ENCODE assay signal across 22 cellular contexts in the genomic region with DNA sequence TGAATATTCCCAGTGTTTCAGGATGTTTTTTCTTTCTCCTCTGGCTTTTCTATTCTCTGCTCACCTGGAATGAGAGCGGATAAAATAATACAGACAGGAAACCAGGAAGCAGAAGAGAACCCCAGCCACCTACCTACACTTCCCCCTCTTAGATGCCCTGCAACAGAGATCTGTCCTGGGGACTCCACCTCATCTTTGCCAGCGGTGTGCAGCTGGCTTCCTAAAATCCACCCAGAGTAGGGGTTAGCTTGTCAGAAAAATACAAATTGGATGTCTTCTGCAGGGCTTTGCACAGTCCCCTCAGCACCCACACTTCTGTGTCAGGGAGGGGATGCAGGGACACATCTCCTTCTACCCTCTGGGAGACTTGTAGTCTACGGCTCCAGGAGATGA.
DNase-seq lines count a peak whose midpoint lies in the region; ATAC-seq and TF ChIP-seq lines count a peak whose summit lies in the region.
"Had no signal": no experiment of that assay in that cellular context is flagged by ENCODE, and none has a peak within 500 bp of the region (broad histone marks: within the 10 kb centered on the region; RNA-seq: fewer than 3 reads in every experiment).

No MANE protein-coding gene starts in this region.

- peak; percentile 23 for DNase-seq in osteoblast (ENCODE audit: insufficient read length, low spot score, missing footprints)
- DNase-seq in glomerular visceral epithelial cell (ENCODE audit: extremely low spot score): no peak
- DNase-seq in NCI-H1694 (lab: John Stamatoyannopoulos, UW): no peak
- no peak for DNase-seq in NCI-H748 (lab: John Stamatoyannopoulos, UW; ENCODE audit: unreplicated experiment)
- DNase-seq in hepatic stellate cell (ENCODE audit: low spot score): no peak
- DNase-seq: activated CD8-positive, alpha-beta memory T cell treated with anti-CD3 and anti-CD28 coated beads, Interleukin-2, amount 50 U/mL, for 48 hours; activated naive CD4-positive, alpha-beta T cell; amygdala; caudate nucleus; gastrocnemius medialis; HFFc6; naive thymus-derived CD8-positive, alpha-beta T cell; NCI-H1092 treated with DMSO at 0.1 percent for 48 hours; NCI-H2081 treated with DMSO at 0.1 percent for 48 hours; NCI-H510A; sigmoid colon; stomach; SW 1271 had no signal

- H3K79me2 ChIP-seq in osteoblast (ENCODE audit: insufficient read depth, low read length): no peaks in the 10 kb centered on the region

- no peak overlapping the region for H3K27ac ChIP-seq in osteoblast (ENCODE audit: low read depth, low read length)
- H3K27ac ChIP-seq: gastrocnemius medialis, sigmoid colon, stomach had no signal

- TF ChIP-seq CTCF in osteoblast (IDR thresholded peaks at IDR 0.05; ENCODE audit: extremely low read depth, low read depth, low read length): no peak

- H3K27me3 ChIP-seq in osteoblast (ENCODE audit: insufficient read depth, low read length): no peaks in the 10 kb centered on the region
- H3K27me3 ChIP-seq: gastrocnemius medialis, sigmoid colon, stomach had no signal

- ATAC-seq in GM18861 (IDR thresholded peaks at IDR 0.05; ENCODE audit: unreplicated experiment) (peak; percentile 3), GM21737 (IDR thresholded peaks at IDR 0.05; ENCODE audit: unreplicated experiment) (peak; percentile 24), HG03135 (IDR thresholded peaks at IDR 0.05; ENCODE audit: unreplicated experiment) (peak; percentile 15)
- ATAC-seq: esophagus mucosa; gastrocnemius medialis; naive thymus-derived CD8-positive, alpha-beta T cell had no signal

- H4K20me1 ChIP-seq in osteoblast (ENCODE audit: insufficient read depth, low read length): no peaks in the 10 kb centered on the region

- no peak overlapping the region for H3K4me2 ChIP-seq in osteoblast (ENCODE audit: insufficient read depth, low read length)

- no peaks in the 10 kb centered on the region for H3K4me1 ChIP-seq in osteoblast (ENCODE audit: insufficient read depth, low read length)
- H3K4me1 ChIP-seq: gastrocnemius medialis had no signal

- H2AFZ ChIP-seq in osteoblast (ENCODE audit: low read length): no peak overlapping the region

- no peak overlapping the region for H3K4me3 ChIP-seq in osteoblast (ENCODE audit: insufficient read depth, low read length)
- H3K4me3 ChIP-seq: gastrocnemius medialis, sigmoid colon, stomach had no signal

- H3K9me3 ChIP-seq in osteoblast (ENCODE audit: low read depth, low read length): no peaks in the 10 kb centered on the region
- H3K9me3 ChIP-seq: gastrocnemius medialis, sigmoid colon, stomach had no signal

- H3K36me3 ChIP-seq in osteoblast (ENCODE audit: insufficient read depth, low read length): no peaks in the 10 kb centered on the region
- H3K36me3 ChIP-seq: gastrocnemius medialis, sigmoid colon, stomach had no signal
